Comparison of ENCODE assay signal across 26 cellular contexts in genomic region chr6:119073307-119074051, GRCh38. TPM values are rescaled to one million over a fixed set of nuclear protein-coding genes. Genes with fewer than 3 reads are reported as not detected.
DNase-seq lines count a peak whose midpoint lies in the region; ATAC-seq, FAIRE-seq and TF ChIP-seq lines count a peak whose summit lies in the region.
"Had no signal": no experiment of that assay in that cellular context is flagged by ENCODE, and none has a peak within 500 bp of the region (broad histone marks: within the 10 kb centered on the region; RNA-seq: fewer than 3 reads in every experiment).

No MANE protein-coding gene starts in this region.

- no peak overlapping the region for H3K4me3 ChIP-seq in HepG2 (replicated peaks in 1 of 3; ENCODE audit: insufficient read depth in 1 of 3, low read depth in 2 of 3, low read length in 3 of 3)
- H3K4me3 ChIP-seq in right lobe of liver, result no peak overlapping the region
- H3K4me3 ChIP-seq in lower lobe of right lung, result no peak overlapping the region
- H3K4me3 ChIP-seq: adrenal gland, GM12878, psoas muscle had no signal

- H3K4me2 ChIP-seq in HepG2 (ENCODE audit: low read depth, low read length), result no peak overlapping the region

- intact Hi-C loops in HepG2 (cut with micrococcal nuclease; ENCODE audit: unreplicated experiment) (no loop called here), right lobe of liver (cut with DNase I) (no loop called here), lower lobe of right lung (cut with DNase I) (no loop called here)

- no peaks in the 10 kb centered on the region for H3K9me3 Mint-ChIP-seq in mesothelial cell of epicardium
- H3K9me3 Mint-ChIP-seq: brain; immature natural killer cell; naive B cell; stimulated activated naive CD8-positive, alpha-beta T cell treated with anti-CD3 and anti-CD28 coated beads, Interleukin-15, Interleukin-2, amounts not matched to agents 100 ng/mL and 50 ng/mL, for 24 hours had no signal

- ATAC-seq in HepG2, result no peak
- ATAC-seq in right lobe of liver, result no peak
- ATAC-seq in lower lobe of right lung, result peak; percentile 35
- no peak for ATAC-seq in HG03460 (IDR thresholded peaks at IDR 0.05; ENCODE audit: unreplicated experiment)
- ATAC-seq: GM12878, psoas muscle had no signal

- no peak for TF ChIP-seq RAD21 in HepG2 (CRISPR knock-in tag; IDR thresholded peaks at IDR 0.05)

- DNase-seq in HepG2 (ENCODE audit: low spot score), result no peak
- DNase-seq in right lobe of liver, result no peak
- DNase-seq in NCI-H69 (lab: John Stamatoyannopoulos, UW), result peak; percentile 26
- no peak for DNase-seq in lower lobe of right lung
- DNase-seq in DMS79 treated with DMSO at 0.1 percent for 48 hours (lab: John Stamatoyannopoulos, UW), result no peak
- no peak for DNase-seq in mesothelial cell of epicardium (ENCODE audit: low spot score in 2 of 2, unreplicated experiment in 2 of 2)
- DNase-seq: activated CD8-positive, alpha-beta memory T cell treated with anti-CD3 and anti-CD28 coated beads for 24 hours; activated gamma-delta T cell treated with Interleukin-2 at 50 U/mL for 16 hours; adrenal gland; BE2C; H7; hypothalamus; immature natural killer cell; naive B cell; NCI-H1105 treated with DMSO at 0.1 percent for 48 hours; NCI-H2029 treated with DMSO at 0.1 percent for 48 hours; NCI-H345; NCI-H774; psoas muscle; RPMI8226; T-helper 2 cell had no signal

- no peak for FAIRE-seq in HepG2 (lab: Jason Lieb, UNC)
- FAIRE-seq: endothelial cell of umbilical vein, GM12878 had no signal

- BruUV-seq in HepG2 (replicated peaks; lab: Mats Ljungman, UMichigan), result no TSS peak

- POLR2A ChIA-PET in HepG2 (lab: Yijun Ruan, JAX), result no interaction called here

- H3K4me1 ChIP-seq in HepG2 (ENCODE audit: insufficient read depth, low read length) (peaks cover 32% of the 10 kb centered on the region), right lobe of liver (peaks cover 0 to 4% (median 0%) of the 10 kb centered on the region in 4 donors), lower lobe of right lung (no peaks in the 10 kb centered on the region)
- H3K4me1 ChIP-seq: BE2C had no signal

- in situ Hi-C loops in HepG2 (cut with HindIII; ENCODE audit: extremely low pct_ligation_motif_present, low pct_unique_long_range_greater_than_20kb), result no loop called here

- H3K27me3 Mint-ChIP-seq in mesothelial cell of epicardium (ENCODE audit: low read depth), result peaks cover 16% of the 10 kb centered on the region

- no peak overlapping the region for H3K27ac ChIP-seq in HepG2 (ENCODE audit: extremely low read length, insufficient read depth, low read length)
- no peak overlapping the region for H3K27ac ChIP-seq in right lobe of liver
- no peak overlapping the region for H3K27ac ChIP-seq in lower lobe of right lung
- H3K27ac ChIP-seq: adrenal gland, psoas muscle had no signal

- no peak for TF ChIP-seq CTCF in HepG2 (CRISPR knock-in tag; IDR thresholded peaks at IDR 0.05)
- no peak for TF ChIP-seq CTCF in right lobe of liver (IDR thresholded peaks at IDR 0.05)
- no peak for TF ChIP-seq CTCF in lower lobe of right lung (IDR thresholded peaks at IDR 0.05)
- no peak for TF ChIP-seq CTCF in mesothelial cell of epicardium (IDR thresholded peaks at IDR 0.05; ENCODE audit: unreplicated experiment)

- no peak for TF ChIP-seq POLR2A in HepG2 (IDR thresholded peaks at IDR 0.05; ENCODE audit: insufficient read depth in 1 of 2, low read depth in 2 of 2, low read length in 2 of 2)
- no peak for TF ChIP-seq POLR2A in right lobe of liver (IDR thresholded peaks at IDR 0.05)

- no peak overlapping the region for H2AFZ ChIP-seq in HepG2 (ENCODE audit: low read length)

- TF ChIP-seq EP300 in HepG2 (IDR thresholded peaks at IDR 0.05; ENCODE audit: low read depth in 2 of 2, low read length in 2 of 2) (no peak), HepG2 (CRISPR knock-in tag; IDR thresholded peaks at IDR 0.05; ENCODE audit: borderline replicate concordance) (no peak)

- H3K9me3 ChIP-seq in HepG2 (ENCODE audit: low read length), result no peaks in the 10 kb centered on the region
- H3K9me3 ChIP-seq in right lobe of liver, result no peaks in the 10 kb centered on the region
- no peaks in the 10 kb centered on the region for H3K9me3 ChIP-seq in lower lobe of right lung
- H3K9me3 ChIP-seq: adrenal gland, BE2C, psoas muscle had no signal

- H4K20me1 ChIP-seq in HepG2 (ENCODE audit: insufficient read depth, low read length), result no peaks in the 10 kb centered on the region

- no peak overlapping the region for H3K27ac Mint-ChIP-seq in mesothelial cell of epicardium
- H3K27ac Mint-ChIP-seq: immature natural killer cell; stimulated activated naive CD8-positive, alpha-beta T cell treated with anti-CD3 and anti-CD28 coated beads, Interleukin-15, Interleukin-2, amounts not matched to agents 100 ng/mL and 50 ng/mL, for 24 hours had no signal

- H3K36me3 Mint-ChIP-seq in mesothelial cell of epicardium, result no peaks in the 10 kb centered on the region
- H3K36me3 Mint-ChIP-seq: brain, immature natural killer cell, naive B cell had no signal

- no peak overlapping the region for H3K9ac ChIP-seq in HepG2 (ENCODE audit: insufficient read depth, low read depth, low read length)

- H3K4me1 Mint-ChIP-seq in mesothelial cell of epicardium, result peaks cover 10% of the 10 kb centered on the region

- 89% methylated on average over 4 of the region's 4 CpGs for WGBS in HepG2 (ENCODE audit: low lambda C conversion rate)
- 82% methylated on average over 4 of the region's 4 CpGs for WGBS in right lobe of liver (ENCODE audit: insufficient coverage, low coverage, low lambda C conversion rate, missing lambda C conversion rate)

- H3K36me3 ChIP-seq in HepG2 (replicated peaks in 1 of 2; ENCODE audit: control insufficient read depth in 1 of 2, insufficient read depth in 2 of 2, low read length in 2 of 2) (no peaks in the 10 kb centered on the region), right lobe of liver (no peaks in the 10 kb centered on the region), lower lobe of right lung (no peaks in the 10 kb centered on the region)
- H3K36me3 ChIP-seq: adrenal gland, BE2C had no signal

- H3K79me2 ChIP-seq in HepG2 (ENCODE audit: insufficient read depth, low read length), result no peaks in the 10 kb centered on the region

- CTCF ChIA-PET in HepG2 (lab: Yijun Ruan, JAX; ENCODE audit: low intra/inter-chr PET ratio, low total read pairs), result no interaction called here

- no peaks in the 10 kb centered on the region for H3K27me3 ChIP-seq in HepG2 (ENCODE audit: control insufficient read depth in 1 of 2, insufficient read depth in 2 of 2, low read length in 2 of 2)
- H3K27me3 ChIP-seq in right lobe of liver, result no peaks in the 10 kb centered on the region
- H3K27me3 ChIP-seq in lower lobe of right lung (ENCODE audit: low read depth), result no peaks in the 10 kb centered on the region
- H3K27me3 ChIP-seq: adrenal gland had no signal

- H3K4me3 Mint-ChIP-seq in mesothelial cell of epicardium, result no peak overlapping the region
- H3K4me3 Mint-ChIP-seq: immature natural killer cell; naive B cell; stimulated activated naive CD8-positive, alpha-beta T cell treated with anti-CD3 and anti-CD28 coated beads, Interleukin-15, Interleukin-2, amounts not matched to agents 100 ng/mL and 50 ng/mL, for 24 hours had no signal

TF ChIP-seq in HepG2, 621 proteins besides CTCF, POLR2A, EP300 and RAD21:
- TF ChIP-seq PBX3 (CRISPR knock-in tag; IDR thresholded peaks at IDR 0.05; ENCODE audit: borderline replicate concordance), result no peak
- peak; percentile 73 for TF ChIP-seq ZNF263 (CRISPR knock-in tag; IDR thresholded peaks at IDR 0.05)

RNA-seq across cellular contexts. Expression of gene FAM184A, which starts 5.0 kb away (rescaled TPM):
- total RNA-seq in HepG2 (2016; rRNA removed; fragmentation: Illumina TruSeq; extraction: Trizol) (16.0 and 18.0 TPM in 2 replicates), right lobe of liver (1 to 10 TPM; 2.5 to 5.0 (median 3.2) TPM), lower lobe of right lung (15.9 TPM), mesothelial cell of epicardium (3.7 to 4.3 TPM (median 4.1 TPM) in 3 replicates)
- 4.4 and 5.4 TPM in 2 replicates for total RNA-seq in HepG2 (2016; cell fraction: cytosol; rRNA removed; fragmentation: Illumina TruSeq; extraction: Trizol; ENCODE audit: low read depth)
- 16.1 and 16.7 TPM in 2 replicates for total RNA-seq in HepG2 (2016; cell fraction: insoluble cytoplasmic fraction; rRNA removed; fragmentation: Illumina TruSeq; extraction: Trizol)
- total RNA-seq in HepG2 (2016; cell fraction: membrane; rRNA removed; fragmentation: Illumina TruSeq; extraction: Trizol), result 7.8 and 11.8 TPM in 2 replicates
- total RNA-seq in HepG2 (2016; cell fraction: nucleus; rRNA removed; fragmentation: Illumina TruSeq; extraction: Trizol), result 29.6 and 31.1 TPM in 2 replicates
- 6.5 and 7.0 TPM in 2 replicates for polyA plus RNA-seq in HepG2 (2011; rRNA removed)
- polyA plus RNA-seq in HepG2 (2011; cell fraction: cytosol; rRNA removed), result 2.1 and 3.1 TPM in 2 replicates
- polyA plus RNA-seq in HepG2 (2011; cell fraction: nucleus; rRNA removed), result 4.9 and 7.2 TPM in 2 replicates
- polyA plus RNA-seq in HepG2 (2012), result 6.3 and 6.4 TPM in 2 replicates
- 2.1 and 2.3 TPM in 2 replicates for polyA plus RNA-seq in HepG2 (2016; cell fraction: cytosol; fragmentation: Illumina TruSeq; extraction: Trizol; ENCODE audit: low read depth)
- 14.2 and 15.0 TPM in 2 replicates for polyA plus RNA-seq in HepG2 (2016; cell fraction: insoluble cytoplasmic fraction; fragmentation: Illumina TruSeq; extraction: Trizol; ENCODE audit: low read depth)
- 4.0 and 5.0 TPM in 2 replicates for polyA plus RNA-seq in HepG2 (2016; cell fraction: membrane; fragmentation: Illumina TruSeq; extraction: Trizol; ENCODE audit: low read depth)
- polyA plus RNA-seq in HepG2 (2016; cell fraction: nucleus; fragmentation: Illumina TruSeq; extraction: Trizol; ENCODE audit: insufficient read depth, low read depth), result 23.3 and 27.1 TPM in 2 replicates
- 1.5 TPM in 1 of 2 replicates, not detected in the other for polyA minus RNA-seq in HepG2 (2011; rRNA and poly(A)+ RNA removed; ENCODE audit: low replicate concordance)
- 2.9 and 3.9 TPM in 2 replicates for polyA minus RNA-seq in HepG2 (2011; cell fraction: cytosol; rRNA and poly(A)+ RNA removed)
- 17.5 and 24.4 TPM in 2 replicates for polyA minus RNA-seq in HepG2 (2011; cell fraction: nucleus; rRNA and poly(A)+ RNA removed)
- total RNA-seq: GM12878 had no signal

Comparison
In these comparisons a context has a peak if more than half of its experiments do, and no peak if none do; other contexts are left out.
1. ATAC-seq: peak in lower lobe of right lung (2 of 2); none in HepG2 (single experiment), right lobe of liver (0 of 4) and HG03460 (single experiment).